ENCODE assay signal across 31 cellular contexts in the genomic region with DNA sequence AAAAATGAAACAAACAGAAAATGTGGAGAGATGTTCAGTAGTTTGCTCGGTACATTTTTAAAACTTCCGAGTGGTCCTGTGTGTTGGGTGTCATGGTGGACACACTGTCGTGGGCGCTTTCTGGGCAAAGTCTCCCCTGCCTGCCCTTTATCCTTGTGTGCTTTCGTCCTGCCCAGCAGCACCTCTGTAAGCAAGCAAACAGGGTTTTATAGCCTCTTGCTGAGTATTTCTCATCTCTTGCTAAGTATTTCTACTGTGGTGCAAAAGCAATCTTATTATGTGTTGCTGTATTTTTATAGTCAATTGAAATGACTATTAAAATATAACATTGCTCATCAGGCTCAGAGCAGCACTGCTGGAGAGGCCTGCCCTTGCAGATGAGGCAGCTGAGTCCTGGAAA.
"Had no signal": no experiment of that assay in that cellular context is flagged by ENCODE, and none has a peak within 500 bp of the region (broad histone marks: within the 10 kb centered on the region; RNA-seq: fewer than 3 reads in every experiment).

No MANE protein-coding gene starts in this region.

- H3K9ac ChIP-seq: KMS-11, SK-N-SH had no signal

- H3K4me2 ChIP-seq: KMS-11, SK-N-SH had no signal

- H3K9me3 ChIP-seq: adrenal gland, body of pancreas, Peyer's patch, SK-N-SH had no signal

- H3K27me3 ChIP-seq: adrenal gland, body of pancreas, Peyer's patch, SJSA1 had no signal

- DNase-seq: activated CD4-positive, alpha-beta memory T cell treated with anti-CD3 and anti-CD28 coated beads for 36 hours; activated CD4-positive, alpha-beta T cell treated with anti-CD3 and anti-CD28 coated beads for 4 hours; activated CD4-positive, alpha-beta T cell treated with anti-CD3 and anti-CD28 coated beads, Interleukin-2, amount 50 U/mL, for 1 hour; activated CD8-positive, alpha-beta memory T cell treated with anti-CD3 and anti-CD28 coated beads, Interleukin-2, amount 50 U/mL, for 4 hours; activated gamma-delta T cell treated with Interleukin-2 at 50 U/mL for 16 hours; activated naive CD4-positive, alpha-beta T cell treated with anti-CD3 and anti-CD28 coated beads for 36 hours; activated T-cell treated with anti-CD3 and anti-CD28 coated beads for 4 hours; activated T-cell treated with anti-CD3 and anti-CD28 coated beads, Interleukin-2, amount 50 U/mL, for 4 hours; adrenal gland; body of pancreas; MM.1S; MV-4-11; NCI-H1092; NCI-H1436 treated with DMSO at 0.1 percent for 48 hours; NCI-H187; NCI-H2029 treated with DMSO at 0.1 percent for 48 hours; NCI-H2107; NCI-H2171 treated with DMSO at 0.1 percent for 48 hours; NCI-H2227 treated with DMSO at 0.1 percent for 48 hours; NCI-H446 treated with DMSO at 0.1 percent for 48 hours; NCI-H524; NCI-H69; NCI-H82; Peyer's patch; RPMI8226; SHP77 treated with DMSO at 0.1 percent for 48 hours; SK-N-SH had no signal

- H3K36me3 ChIP-seq: adrenal gland, Peyer's patch had no signal

- H3K4me3 ChIP-seq: adrenal gland, body of pancreas, Peyer's patch, SJSA1 had no signal

- H3K27ac ChIP-seq: adrenal gland, body of pancreas, KMS-11, Peyer's patch, SJSA1 had no signal

- H3K4me1 ChIP-seq: adrenal gland, body of pancreas, SJSA1 had no signal

- ATAC-seq: activated CD4-positive, CD25-positive, alpha-beta regulatory T cell treated with anti-CD3 and anti-CD28 coated beads, Interleukin-2, amount 50 U/mL, for 24 hours; activated naive CD4-positive, alpha-beta T cell treated with anti-CD3 and anti-CD28 coated beads, Interleukin-2, amount 50 U/mL, for 72 hours; activated T-cell treated with anti-CD3 and anti-CD28 coated beads, Interleukin-2, amount 50 U/mL, for 4 hours; body of pancreas had no signal
